ENCODE assay signal across 16 cellular contexts in genomic region chr12:50686976-50687375, GRCh38.
"Had no signal": no experiment of that assay in that cellular context is flagged by ENCODE, and none has a peak within 500 bp of the region (broad histone marks: within the 10 kb centered on the region; RNA-seq: fewer than 3 reads in every experiment).

No MANE protein-coding gene starts in this region.

- H3K4me1 ChIP-seq: foreskin keratinocyte, parathyroid adenoma, tibial artery had no signal

- H3K27ac Mint-ChIP-seq: activated B cell treated with CpG ODN at 0.5 μM for 24 hours; activated CD8-positive, alpha-beta T cell treated with anti-CD3 and anti-CD28 coated beads for 36 hours; activated T-helper 1 cell treated with anti-CD3 and anti-CD28 coated beads, Interleukin-12 subunit alpha, Interleukin-12 subunit beta, Interleukin-2, Interleukin-4 antibody, amounts not matched to agents 30 ng/mL and 10 ng/mL and 1 ng/mL, durations not matched to agents 14 hours and 24 hours and 36 hours had no signal

- H3K9ac ChIP-seq: parathyroid adenoma had no signal

- H3K9me3 ChIP-seq: left ventricle myocardium inferior, neutrophil, tibial artery had no signal

- H3K27ac ChIP-seq: foreskin keratinocyte, left ventricle myocardium inferior, neutrophil, parathyroid adenoma, tibial artery had no signal

- ATAC-seq: activated CD8-positive, alpha-beta T cell treated with anti-CD3 and anti-CD28 coated beads for 36 hours; foreskin keratinocyte; naive thymus-derived CD8-positive, alpha-beta T cell had no signal

- H3K27me3 Mint-ChIP-seq: activated B cell treated with CpG ODN at 0.5 μM for 24 hours; activated CD8-positive, alpha-beta T cell treated with anti-CD3 and anti-CD28 coated beads for 36 hours; naive thymus-derived CD8-positive, alpha-beta T cell had no signal

- H3K4me1 Mint-ChIP-seq: activated B cell treated with CpG ODN at 0.5 μM for 24 hours had no signal

- DNase-seq: activated B cell treated with CpG ODN at 0.5 μM for 24 hours; activated CD4-positive, alpha-beta T cell treated with anti-CD3 and anti-CD28 coated beads for 48 hours; activated CD8-positive, alpha-beta memory T cell treated with anti-CD3 and anti-CD28 coated beads, Interleukin-2, amount 50 U/mL, for 48 hours; activated CD8-positive, alpha-beta T cell treated with anti-CD3 and anti-CD28 coated beads for 36 hours; activated naive CD4-positive, alpha-beta T cell treated with Interleukin-2 at 50 U/mL for 16 hours; foreskin keratinocyte; glutamatergic neuron; hypothalamus; left ventricle myocardium inferior; naive thymus-derived CD8-positive, alpha-beta T cell; stimulated activated CD4-positive, alpha-beta T cell treated with anti-CD3 and anti-CD28 coated beads, Interleukin-12 subunit alpha, Interleukin-12 subunit beta, amount 100 ng/mL, for 4 hours; stimulated activated CD4-positive, alpha-beta T cell treated with anti-CD3 and anti-CD28 coated beads, Interleukin-2, amount 100 ng/mL, for 24 hours; tibial artery had no signal

- H2AFZ ChIP-seq: parathyroid adenoma had no signal

- H3K4me3 Mint-ChIP-seq: activated B cell treated with CpG ODN at 0.5 μM for 24 hours; activated CD8-positive, alpha-beta T cell treated with anti-CD3 and anti-CD28 coated beads for 36 hours; activated T-helper 1 cell treated with anti-CD3 and anti-CD28 coated beads, Interleukin-12 subunit alpha, Interleukin-12 subunit beta, Interleukin-2, Interleukin-4 antibody, amounts not matched to agents 30 ng/mL and 10 ng/mL and 1 ng/mL, durations not matched to agents 14 hours and 24 hours and 36 hours; naive thymus-derived CD8-positive, alpha-beta T cell had no signal

- H3K9me3 Mint-ChIP-seq: activated B cell treated with CpG ODN at 0.5 μM for 24 hours; activated CD8-positive, alpha-beta T cell treated with anti-CD3 and anti-CD28 coated beads for 36 hours; activated T-helper 1 cell treated with anti-CD3 and anti-CD28 coated beads, Interleukin-12 subunit alpha, Interleukin-12 subunit beta, Interleukin-2, Interleukin-4 antibody, amounts not matched to agents 30 ng/mL and 10 ng/mL and 1 ng/mL, durations not matched to agents 14 hours and 24 hours and 36 hours; naive thymus-derived CD8-positive, alpha-beta T cell had no signal

- H3K4me3 ChIP-seq: left ventricle myocardium inferior, tibial artery had no signal

- H3K27me3 ChIP-seq: foreskin keratinocyte, neutrophil, tibial artery had no signal

- H3K79me2 ChIP-seq: parathyroid adenoma had no signal
